8 cellular contexts compared by ENCODE assay signal in the genomic region with DNA sequence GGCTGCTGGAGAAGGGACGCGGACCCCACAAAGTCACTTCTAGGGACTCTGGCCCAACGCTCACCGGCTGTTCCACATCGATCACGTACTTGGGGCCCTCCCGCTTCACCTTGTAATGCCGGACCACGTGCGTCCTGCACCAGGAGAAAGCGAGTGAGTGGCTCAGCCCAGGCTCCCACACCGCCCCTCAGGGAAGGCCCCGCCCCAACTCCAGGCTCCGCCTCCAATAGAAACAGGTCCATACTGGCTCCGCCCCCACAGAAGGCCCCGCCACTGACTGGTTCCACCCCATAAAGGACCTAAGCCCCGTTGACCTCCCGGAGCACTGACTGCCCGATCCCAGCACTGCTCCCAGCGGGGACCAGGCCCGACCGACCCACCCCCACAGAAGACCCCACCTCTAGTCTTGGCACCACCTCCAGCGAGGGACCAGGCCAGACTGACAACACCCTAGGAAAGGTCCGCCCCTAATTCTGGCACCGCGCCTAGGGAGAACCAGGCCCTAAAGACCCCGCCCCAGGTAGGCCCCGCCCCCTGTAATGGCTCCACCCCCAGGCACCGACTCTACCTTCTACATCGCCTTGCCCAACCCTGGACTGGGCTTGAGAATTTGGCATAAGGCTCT. TPM values are rescaled to one million over a fixed set of nuclear protein-coding genes. Genes with fewer than 3 reads are reported as not detected.
DNase-seq lines count a peak whose midpoint lies in the region; ATAC-seq and TF ChIP-seq lines count a peak whose summit lies in the region.

No MANE protein-coding gene starts in this region.

- peaks cover 32% of the 10 kb centered on the region for H3K27me3 Mint-ChIP-seq in nephron progenitor cell (ENCODE audit: low read depth, poor library complexity)

- peaks cover under 1% of the 10 kb centered on the region for H3K9me3 Mint-ChIP-seq in nephron progenitor cell

- H3K27me3 ChIP-seq in stomach = peaks cover 0 to 39% (median 0%) of the 10 kb centered on the region in 3 donors

- H3K4me1 ChIP-seq in stomach = peaks cover 21 to 29% (median 28%) of the 10 kb centered on the region in 4 donors

- no peak for TF ChIP-seq EP300 in stomach (IDR thresholded peaks at IDR 0.05)

- no peak for ATAC-seq in HG02588 (IDR thresholded peaks at IDR 0.05; ENCODE audit: unreplicated experiment)

- H3K36me3 Mint-ChIP-seq in nephron progenitor cell (ENCODE audit: low read depth) = peaks cover 4% of the 10 kb centered on the region

- TF ChIP-seq CTCF in epithelial cell of proximal tubule (conservative IDR thresholded peaks at IDR 0.05; ENCODE audit: low read depth, low read length) (no peak), nephron progenitor cell (IDR thresholded peaks at IDR 0.05) (no peak), stomach (IDR thresholded peaks at IDR 0.05) (no peak)

- 5 to 17% (median 11%) methylated on average over 21 to 30 of the region's 30 CpGs for WGBS in stomach, 5 donors

- peak overlapping the region; percentile 78 for H3K4me3 Mint-ChIP-seq in nephron progenitor cell

- no peak for TF ChIP-seq POLR2A in stomach (IDR thresholded peaks at IDR 0.05)

- peak overlapping the region; percentile 45 for H3K4me3 ChIP-seq in epithelial cell of proximal tubule (ENCODE audit: low read depth, low read length)
- H3K4me3 ChIP-seq in stomach = peak overlapping the region; percentile 28 to 57 (median 40)

- peak; percentile 73 for DNase-seq in DMS53 (lab: John Stamatoyannopoulos, UW)
- DNase-seq in NCI-H187 (lab: John Stamatoyannopoulos, UW) = peak; percentile 47 to 55
- peak in 2 of 3 experiments; percentile 50 to 66 for DNase-seq in activated CD8-positive, alpha-beta memory T cell treated with anti-CD3 and anti-CD28 coated beads for 48 hours (ENCODE audit: low read depth in 2 of 3, low spot score in 2 of 3)
- DNase-seq in epithelial cell of proximal tubule (ENCODE audit: low read depth) = no peak
- DNase-seq in nephron progenitor cell = peak; percentile 92
- DNase-seq in stomach = peak; percentile 86
- no peak for DNase-seq in NCI-H2081 treated with DMSO at 0.1 percent for 48 hours (lab: John Stamatoyannopoulos, UW)

- peak overlapping the region in 4 of 5 donors; percentile 40 to 64 (median 56) for H3K27ac ChIP-seq in stomach

- peak overlapping the region; percentile 86 for H3K27ac Mint-ChIP-seq in nephron progenitor cell

- peaks cover 19% of the 10 kb centered on the region for H3K4me1 Mint-ChIP-seq in nephron progenitor cell

- intact Hi-C loops in stomach (cut with DNase I; ENCODE audit: low total_unique reads) = no loop called here

- H3K36me3 ChIP-seq in stomach = no peaks in the 10 kb centered on the region

- peaks cover 0 to under 1% (median 0%) of the 10 kb centered on the region in 4 donors for H3K9me3 ChIP-seq in stomach

RNA-seq across cellular contexts. Expression of gene STAP2, which starts 11.3 kb away (rescaled TPM):
- total RNA-seq in epithelial cell of proximal tubule (49.2 and 70.8 TPM in 2 replicates), stomach (100 to 1,000 TPM in 1 of 5 donors, 10 to 100 TPM in 3, not detected in 1; 20.7 to 250 (median 35.1) TPM)
- polyA plus RNA-seq in stomach = 10 to 100 TPM; 32.7 to 70.8 (median 52.4) TPM

RNA-seq across cellular contexts. Expression of gene MPND, which starts 16.0 kb away (rescaled TPM):
- 3.9 and 6.3 TPM in 2 replicates for total RNA-seq in epithelial cell of proximal tubule
- total RNA-seq in stomach = 10 to 100 TPM in 2 of 5 donors, 1 to 10 TPM in 3; 2.2 to 24.5 (median 8.3) TPM
- polyA plus RNA-seq in stomach = 10 to 100 TPM; 20.4 to 25.0 (median 22.0) TPM

RNA-seq across cellular contexts. Expression of gene FSD1, which starts 23.0 kb away (rescaled TPM):
- total RNA-seq in epithelial cell of proximal tubule = 17.5 and 22.9 TPM in 2 replicates
- total RNA-seq in stomach = 10 to 100 TPM in 1 of 5 donors, 1 to 10 TPM in 2, not detected in 2; 1.1 to 12.5 (median 2.3) TPM
- 1 to 10 TPM in 1 of 3 donors, under 1 TPM in 1, not detected in 1; 0.31 to 1.3 TPM for polyA plus RNA-seq in stomach

RNA-seq across cellular contexts. Expression of gene TMIGD2, which starts 25.2 kb away (rescaled TPM):
- total RNA-seq in epithelial cell of proximal tubule (not detected in 2 replicates), stomach (1 to 10 TPM in 1 of 5 donors, not detected in 4; 1.1 TPM)
- under 1 TPM in 1 of 3 donors, not detected in 2; 0.55 TPM for polyA plus RNA-seq in stomach

RNA-seq across cellular contexts. Expression of gene SHD, which starts 48.3 kb away (rescaled TPM):
- not detected in 2 replicates for total RNA-seq in epithelial cell of proximal tubule
- total RNA-seq in stomach = 1 to 10 TPM in 1 of 5 donors, not detected in 4; 7.0 TPM
- not detected for polyA plus RNA-seq in stomach

Comparison
In these comparisons a context has a peak if more than half of its experiments do, and no peak if none do; other contexts are left out.
1. DNase-seq: peak in DMS53 (single experiment), NCI-H187 (2 of 2), activated CD8-positive, alpha-beta memory T cell treated with anti-CD3 and anti-CD28 coated beads for 48 hours (2 of 3), nephron progenitor cell (single experiment) and stomach (single experiment); none in epithelial cell of proximal tubule (single experiment) and NCI-H2081 treated with DMSO at 0.1 percent for 48 hours (single experiment).